Comparison of ENCODE assay signal across 1 cellular context in the genomic region with DNA sequence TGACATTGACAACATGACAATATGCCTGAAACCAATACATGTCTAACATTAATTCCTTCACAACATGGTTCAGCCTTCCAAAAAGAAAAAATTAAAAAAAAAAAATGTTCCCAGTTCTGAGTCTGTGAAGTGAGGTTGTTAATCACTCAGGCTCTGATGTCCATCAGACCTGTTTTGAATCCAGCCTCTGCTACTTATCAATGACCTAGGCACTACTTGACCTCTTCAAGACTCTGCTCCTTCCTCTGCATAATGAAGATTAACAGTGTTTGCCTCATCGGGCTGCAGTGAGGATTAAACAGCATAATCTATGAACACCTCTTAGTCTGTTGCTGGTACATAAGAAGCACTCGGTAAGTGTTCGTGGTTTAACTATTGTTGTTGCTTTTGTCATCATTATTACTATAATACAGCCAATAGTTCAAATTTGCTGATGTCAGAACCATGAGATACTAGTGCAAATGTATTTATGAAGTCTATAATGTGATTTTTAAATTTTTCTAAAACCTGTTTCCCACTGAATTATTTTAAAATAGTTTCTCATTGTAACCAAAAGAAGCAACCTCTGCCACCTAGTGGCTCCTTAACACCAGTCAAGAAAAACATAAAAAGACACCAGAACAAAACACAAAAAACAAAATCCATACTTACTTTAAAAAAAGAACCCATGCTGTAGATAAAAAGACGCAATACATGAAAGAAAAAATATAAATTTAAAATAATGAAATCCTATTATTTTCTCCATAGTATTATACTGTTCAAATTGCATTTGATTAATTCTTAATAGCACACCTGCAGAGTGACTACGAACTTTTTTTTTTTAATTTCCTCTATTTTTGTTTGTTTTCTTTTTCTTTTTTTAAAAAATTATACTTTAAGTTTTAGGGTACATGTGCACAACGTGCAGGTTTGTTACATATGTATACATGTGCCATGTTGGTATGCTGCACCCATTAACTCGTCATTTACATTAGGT.
TF ChIP-seq lines count a peak whose summit lies in the region.

No MANE protein-coding gene starts in this region.

TF ChIP-seq in GM23338, 12 proteins besides CTCF, POLR2A, EP300 and RAD21 (continued from another document):
- TF ChIP-seq, protein P1, sequence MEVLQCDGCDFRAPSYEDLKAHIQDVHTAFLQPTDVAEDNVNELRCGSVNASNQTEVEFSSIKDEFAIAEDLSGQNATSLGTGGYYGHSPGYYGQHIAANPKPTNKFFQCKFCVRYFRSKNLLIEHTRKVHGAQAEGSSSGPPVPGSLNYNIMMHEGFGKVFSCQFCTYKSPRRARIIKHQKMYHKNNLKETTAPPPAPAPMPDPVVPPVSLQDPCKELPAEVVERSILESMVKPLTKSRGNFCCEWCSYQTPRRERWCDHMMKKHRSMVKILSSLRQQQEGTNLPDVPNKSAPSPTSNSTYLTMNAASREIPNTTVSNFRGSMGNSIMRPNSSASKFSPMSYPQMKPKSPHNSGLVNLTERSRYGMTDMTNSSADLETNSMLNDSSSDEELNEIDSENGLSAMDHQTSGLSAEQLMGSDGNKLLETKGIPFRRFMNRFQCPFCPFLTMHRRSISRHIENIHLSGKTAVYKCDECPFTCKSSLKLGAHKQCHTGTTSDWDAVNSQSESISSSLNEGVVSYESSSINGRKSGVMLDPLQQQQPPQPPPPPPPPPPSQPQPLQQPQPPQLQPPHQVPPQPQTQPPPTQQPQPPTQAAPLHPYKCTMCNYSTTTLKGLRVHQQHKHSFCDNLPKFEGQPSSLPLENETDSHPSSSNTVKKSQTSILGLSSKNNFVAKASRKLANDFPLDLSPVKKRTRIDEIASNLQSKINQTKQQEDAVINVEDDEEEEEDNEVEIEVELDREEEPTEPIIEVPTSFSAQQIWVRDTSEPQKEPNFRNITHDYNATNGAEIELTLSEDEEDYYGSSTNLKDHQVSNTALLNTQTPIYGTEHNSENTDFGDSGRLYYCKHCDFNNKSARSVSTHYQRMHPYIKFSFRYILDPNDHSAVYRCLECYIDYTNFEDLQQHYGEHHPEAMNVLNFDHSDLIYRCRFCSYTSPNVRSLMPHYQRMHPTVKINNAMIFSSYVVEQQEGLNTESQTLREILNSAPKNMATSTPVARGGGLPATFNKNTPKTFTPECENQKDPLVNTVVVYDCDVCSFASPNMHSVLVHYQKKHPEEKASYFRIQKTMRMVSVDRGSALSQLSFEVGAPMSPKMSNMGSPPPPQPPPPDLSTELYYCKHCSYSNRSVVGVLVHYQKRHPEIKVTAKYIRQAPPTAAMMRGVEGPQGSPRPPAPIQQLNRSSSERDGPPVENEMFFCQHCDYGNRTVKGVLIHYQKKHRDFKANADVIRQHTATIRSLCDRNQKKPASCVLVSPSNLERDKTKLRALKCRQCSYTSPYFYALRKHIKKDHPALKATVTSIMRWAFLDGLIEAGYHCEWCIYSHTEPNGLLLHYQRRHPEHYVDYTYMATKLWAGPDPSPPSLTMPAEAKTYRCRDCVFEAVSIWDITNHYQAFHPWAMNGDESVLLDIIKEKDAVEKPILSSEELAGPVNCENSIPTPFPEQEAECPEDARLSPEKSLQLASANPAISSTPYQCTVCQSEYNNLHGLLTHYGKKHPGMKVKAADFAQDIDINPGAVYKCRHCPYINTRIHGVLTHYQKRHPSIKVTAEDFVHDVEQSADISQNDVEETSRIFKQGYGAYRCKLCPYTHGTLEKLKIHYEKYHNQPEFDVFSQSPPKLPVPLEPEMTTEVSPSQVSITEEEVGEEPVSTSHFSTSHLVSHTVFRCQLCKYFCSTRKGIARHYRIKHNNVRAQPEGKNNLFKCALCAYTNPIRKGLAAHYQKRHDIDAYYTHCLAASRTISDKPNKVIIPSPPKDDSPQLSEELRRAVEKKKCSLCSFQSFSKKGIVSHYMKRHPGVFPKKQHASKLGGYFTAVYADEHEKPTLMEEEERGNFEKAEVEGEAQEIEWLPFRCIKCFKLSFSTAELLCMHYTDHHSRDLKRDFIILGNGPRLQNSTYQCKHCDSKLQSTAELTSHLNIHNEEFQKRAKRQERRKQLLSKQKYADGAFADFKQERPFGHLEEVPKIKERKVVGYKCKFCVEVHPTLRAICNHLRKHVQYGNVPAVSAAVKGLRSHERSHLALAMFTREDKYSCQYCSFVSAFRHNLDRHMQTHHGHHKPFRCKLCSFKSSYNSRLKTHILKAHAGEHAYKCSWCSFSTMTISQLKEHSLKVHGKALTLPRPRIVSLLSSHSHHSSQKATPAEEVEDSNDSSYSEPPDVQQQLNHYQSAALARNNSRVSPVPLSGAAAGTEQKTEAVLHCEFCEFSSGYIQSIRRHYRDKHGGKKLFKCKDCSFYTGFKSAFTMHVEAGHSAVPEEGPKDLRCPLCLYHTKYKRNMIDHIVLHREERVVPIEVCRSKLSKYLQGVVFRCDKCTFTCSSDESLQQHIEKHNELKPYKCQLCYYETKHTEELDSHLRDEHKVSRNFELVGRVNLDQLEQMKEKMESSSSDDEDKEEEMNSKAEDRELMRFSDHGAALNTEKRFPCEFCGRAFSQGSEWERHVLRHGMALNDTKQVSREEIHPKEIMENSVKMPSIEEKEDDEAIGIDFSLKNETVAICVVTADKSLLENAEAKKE (CRISPR knock-in tag; IDR thresholded peaks at IDR 0.05) = no peak
- TF ChIP-seq, protein P2, sequence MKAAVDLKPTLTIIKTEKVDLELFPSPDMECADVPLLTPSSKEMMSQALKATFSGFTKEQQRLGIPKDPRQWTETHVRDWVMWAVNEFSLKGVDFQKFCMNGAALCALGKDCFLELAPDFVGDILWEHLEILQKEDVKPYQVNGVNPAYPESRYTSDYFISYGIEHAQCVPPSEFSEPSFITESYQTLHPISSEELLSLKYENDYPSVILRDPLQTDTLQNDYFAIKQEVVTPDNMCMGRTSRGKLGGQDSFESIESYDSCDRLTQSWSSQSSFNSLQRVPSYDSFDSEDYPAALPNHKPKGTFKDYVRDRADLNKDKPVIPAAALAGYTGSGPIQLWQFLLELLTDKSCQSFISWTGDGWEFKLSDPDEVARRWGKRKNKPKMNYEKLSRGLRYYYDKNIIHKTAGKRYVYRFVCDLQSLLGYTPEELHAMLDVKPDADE (IDR thresholded peaks at IDR 0.05) = no peak
- no peak for TF ChIP-seq NANOG (IDR thresholded peaks at IDR 0.05; ENCODE audit: borderline replicate concordance)
- no peak for TF ChIP-seq STAT1 (IDR thresholded peaks at IDR 0.05; ENCODE audit: unreplicated experiment)
- TF ChIP-seq EZH2phosphoT487 (IDR thresholded peaks at IDR 0.05; ENCODE audit: unreplicated experiment) = no peak
- TF ChIP-seq POLR2AphosphoS5 (IDR thresholded peaks at IDR 0.05; ENCODE audit: low read depth) = no peak
